ENCODE assay signal across 9 cellular contexts in the genomic region with DNA sequence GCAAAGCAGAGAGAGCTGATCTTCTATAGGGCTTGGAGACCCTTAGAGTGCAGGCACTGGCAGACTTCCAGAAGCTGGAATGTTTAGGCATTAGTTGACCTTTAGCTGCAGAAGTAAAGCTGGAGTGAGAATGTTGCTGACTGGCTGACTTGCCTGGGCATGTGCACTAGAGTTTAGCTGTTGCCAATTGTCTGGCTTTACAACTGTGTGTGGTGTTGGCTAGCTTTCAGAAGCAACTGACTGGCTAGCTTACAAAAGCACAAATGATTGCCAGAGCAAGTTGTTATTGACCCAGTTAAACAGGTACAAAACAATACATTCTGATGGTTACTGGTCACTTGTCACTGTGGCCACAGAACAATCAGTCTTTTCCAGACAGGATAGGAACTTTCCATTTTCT. TPM values are rescaled to one million over a fixed set of nuclear protein-coding genes. Genes with fewer than 3 reads are reported as not detected.
DNase-seq lines count a peak whose midpoint lies in the region; ATAC-seq and TF ChIP-seq lines count a peak whose summit lies in the region.
"Had no signal": no experiment of that assay in that cellular context is flagged by ENCODE, and none has a peak within 500 bp of the region (broad histone marks: within the 10 kb centered on the region; RNA-seq: fewer than 3 reads in every experiment).

No MANE protein-coding gene starts in this region.

- no peaks in the 10 kb centered on the region for H3K9me3 Mint-ChIP-seq in stimulated activated effector memory CD8-positive, alpha-beta T cell treated with anti-CD3 and anti-CD28 coated beads, Interleukin-12 subunit alpha, Interleukin-12 subunit beta, amount 100 ng/mL, for 72 hours
- H3K9me3 Mint-ChIP-seq in activated CD4-positive, alpha-beta T cell treated with anti-CD3 and anti-CD28 coated beads for 36 hours (ENCODE audit: low read depth): no peaks in the 10 kb centered on the region
- peaks cover 0 to 3% (median 0%) of the 10 kb centered on the region in 8 donors for H3K9me3 Mint-ChIP-seq in CD4-positive, alpha-beta memory T cell

- H3K79me2 ChIP-seq in smooth muscle cell (ENCODE audit: low read depth): no peaks in the 10 kb centered on the region

- H4K20me1 ChIP-seq in smooth muscle cell (ENCODE audit: low read depth): no peaks in the 10 kb centered on the region

- H2AFZ ChIP-seq in smooth muscle cell (ENCODE audit: low read depth): peak overlapping the region; percentile 80

- no peaks in the 10 kb centered on the region for H3K36me3 Mint-ChIP-seq in stimulated activated effector memory CD8-positive, alpha-beta T cell treated with anti-CD3 and anti-CD28 coated beads, Interleukin-12 subunit alpha, Interleukin-12 subunit beta, amount 100 ng/mL, for 72 hours
- no peaks in the 10 kb centered on the region for H3K36me3 Mint-ChIP-seq in activated CD4-positive, alpha-beta T cell treated with anti-CD3 and anti-CD28 coated beads for 36 hours (ENCODE audit: low read depth)
- no peaks in the 10 kb centered on the region for H3K36me3 Mint-ChIP-seq in CD4-positive, alpha-beta memory T cell

- CTCF ChIA-PET in activated CD4-positive, alpha-beta T cell treated with anti-CD3 and anti-CD28 coated beads for 36 hours (lab: Charles Lee): no interaction called here
- CTCF ChIA-PET in CD4-positive, alpha-beta memory T cell (lab: Charles Lee; ENCODE audit: partially characterized antibody): no interaction called here

- H3K4me3 Mint-ChIP-seq in stimulated activated effector memory CD8-positive, alpha-beta T cell treated with anti-CD3 and anti-CD28 coated beads, Interleukin-12 subunit alpha, Interleukin-12 subunit beta, amount 100 ng/mL, for 72 hours: no peak overlapping the region
- H3K4me3 Mint-ChIP-seq in activated CD4-positive, alpha-beta T cell treated with anti-CD3 and anti-CD28 coated beads for 36 hours: no peak overlapping the region
- H3K4me3 Mint-ChIP-seq in CD4-positive, alpha-beta memory T cell: no peak overlapping the region
- H3K4me3 Mint-ChIP-seq: neural crest cell had no signal

- H3K27ac ChIP-seq in brain microvascular endothelial cell: no peak overlapping the region
- peak overlapping the region; percentile 49 for H3K27ac ChIP-seq in smooth muscle cell (ENCODE audit: low read depth)
- H3K27ac ChIP-seq in CD4-positive, alpha-beta memory T cell (ENCODE audit: low read depth, low read length): no peak overlapping the region

- no peak for ATAC-seq in stimulated activated effector memory CD8-positive, alpha-beta T cell treated with anti-CD3 and anti-CD28 coated beads, Interleukin-12 subunit alpha, Interleukin-12 subunit beta, amount 100 ng/mL, for 72 hours
- ATAC-seq in activated CD4-positive, alpha-beta T cell treated with anti-CD3 and anti-CD28 coated beads for 36 hours: no peak

- DNase-seq in HFF-Myc (ENCODE audit: extremely low read depth, low read depth): peak; percentile 74
- DNase-seq in brain microvascular endothelial cell: peak; percentile 31
- DNase-seq in iris pigment epithelial cell (ENCODE audit: low read depth): peak; percentile 46
- no peak for DNase-seq in smooth muscle cell (lab: John Stamatoyannopoulos, UW; ENCODE audit: unreplicated experiment)
- no peak for DNase-seq in stimulated activated effector memory CD8-positive, alpha-beta T cell treated with anti-CD3 and anti-CD28 coated beads, Interleukin-12 subunit alpha, Interleukin-12 subunit beta, amount 100 ng/mL, for 72 hours (ENCODE audit: low spot score in 2 of 2)
- no peak for DNase-seq in activated CD4-positive, alpha-beta T cell treated with anti-CD3 and anti-CD28 coated beads for 36 hours
- no peak for DNase-seq in CD4-positive, alpha-beta memory T cell
- no peak for DNase-seq in retina

- POLR2A ChIA-PET in activated CD4-positive, alpha-beta T cell treated with anti-CD3 and anti-CD28 coated beads for 36 hours (lab: Charles Lee): interaction anchor here (0.6 kb wide), 1 partner anchor 26 kb away, joined by 3 read pairs; no protein-coding TSS in a partner anchor
- POLR2A ChIA-PET in CD4-positive, alpha-beta memory T cell (lab: Charles Lee; ENCODE audit: partially characterized antibody): no interaction called here

- no peak overlapping the region for H3K27ac Mint-ChIP-seq in stimulated activated effector memory CD8-positive, alpha-beta T cell treated with anti-CD3 and anti-CD28 coated beads, Interleukin-12 subunit alpha, Interleukin-12 subunit beta, amount 100 ng/mL, for 72 hours
- no peak overlapping the region for H3K27ac Mint-ChIP-seq in activated CD4-positive, alpha-beta T cell treated with anti-CD3 and anti-CD28 coated beads for 36 hours
- no peak overlapping the region for H3K27ac Mint-ChIP-seq in CD4-positive, alpha-beta memory T cell

- no peak overlapping the region for H3K4me3 ChIP-seq in HFF-Myc (replicated peaks; ENCODE audit: low read depth, low read length)
- H3K4me3 ChIP-seq in brain microvascular endothelial cell (ENCODE audit: low read depth, low read length): no peak overlapping the region
- H3K4me3 ChIP-seq in smooth muscle cell: no peak overlapping the region
- H3K4me3 ChIP-seq in CD4-positive, alpha-beta memory T cell (ENCODE audit: low read length in 2 of 2): no peak overlapping the region

- no peaks in the 10 kb centered on the region for H3K27me3 Mint-ChIP-seq in activated CD4-positive, alpha-beta T cell treated with anti-CD3 and anti-CD28 coated beads for 36 hours
- H3K27me3 Mint-ChIP-seq in CD4-positive, alpha-beta memory T cell: no peaks in the 10 kb centered on the region

- in situ Hi-C loops in brain microvascular endothelial cell (cut with HindIII; ENCODE audit: low pct_ligation_motif_present, low sequenced_read_pairs): no loop called here

- H3K4me1 Mint-ChIP-seq in stimulated activated effector memory CD8-positive, alpha-beta T cell treated with anti-CD3 and anti-CD28 coated beads, Interleukin-12 subunit alpha, Interleukin-12 subunit beta, amount 100 ng/mL, for 72 hours: no peaks in the 10 kb centered on the region
- no peaks in the 10 kb centered on the region for H3K4me1 Mint-ChIP-seq in activated CD4-positive, alpha-beta T cell treated with anti-CD3 and anti-CD28 coated beads for 36 hours
- H3K4me1 Mint-ChIP-seq in CD4-positive, alpha-beta memory T cell: no peaks in the 10 kb centered on the region

- H3F3A ChIP-seq in smooth muscle cell (ENCODE audit: low read depth): peaks cover 6% of the 10 kb centered on the region

- no peaks in the 10 kb centered on the region for H3K27me3 ChIP-seq in brain microvascular endothelial cell (replicated peaks)
- H3K27me3 ChIP-seq in smooth muscle cell (ENCODE audit: low read depth): no peaks in the 10 kb centered on the region
- no peaks in the 10 kb centered on the region for H3K27me3 ChIP-seq in CD4-positive, alpha-beta memory T cell (ENCODE audit: insufficient read depth, low read length)

- H3K9ac ChIP-seq in smooth muscle cell (ENCODE audit: low read depth): no peak overlapping the region

- H3K4me2 ChIP-seq in smooth muscle cell: peak overlapping the region; percentile 31

- intact Hi-C loops in activated CD4-positive, alpha-beta T cell treated with anti-CD3 and anti-CD28 coated beads for 36 hours (cut with DNase I, micrococcal nuclease): no loop called here
- intact Hi-C loops in CD4-positive, alpha-beta memory T cell (cut with micrococcal nuclease): no loop called here

- no peaks in the 10 kb centered on the region for H3K9me3 ChIP-seq in smooth muscle cell (replicated peaks; ENCODE audit: low read depth)
- no peaks in the 10 kb centered on the region for H3K9me3 ChIP-seq in CD4-positive, alpha-beta memory T cell (ENCODE audit: control insufficient read depth in 1 of 2, low read length in 2 of 2)

- H3K36me3 ChIP-seq in brain microvascular endothelial cell (replicated peaks) (no peaks in the 10 kb centered on the region), smooth muscle cell (ENCODE audit: low read depth) (no peaks in the 10 kb centered on the region)
- H3K36me3 ChIP-seq in CD4-positive, alpha-beta memory T cell (ENCODE audit: insufficient read depth, low read length): no peaks in the 10 kb centered on the region

- peaks cover 7% of the 10 kb centered on the region for H3K4me1 ChIP-seq in smooth muscle cell (ENCODE audit: low read depth)
- no peaks in the 10 kb centered on the region for H3K4me1 ChIP-seq in CD4-positive, alpha-beta memory T cell (ENCODE audit: insufficient read depth, low read length)

- no peak for TF ChIP-seq CTCF in HFF-Myc (IDR thresholded peaks at IDR 0.05; ENCODE audit: low read depth, low read length, missing control alignments)
- TF ChIP-seq CTCF in brain microvascular endothelial cell (IDR thresholded peaks at IDR 0.05; ENCODE audit: low read depth, low read length, missing control alignments): no peak
- no peak for TF ChIP-seq CTCF in smooth muscle cell (IDR thresholded peaks at IDR 0.05; ENCODE audit: borderline replicate concordance, insufficient read depth, poor library complexity, severe bottlenecking)

RNA-seq across cellular contexts. Expression of a gene that starts 25.1 kb away (rescaled TPM):
- total RNA-seq in smooth muscle cell: 0.76 TPM in 1 of 2 replicates, not detected in the other
- polyA plus RNA-seq in smooth muscle cell: not detected in 2 replicates
- under 1 TPM in 1 of 2 experiments, not detected in 1; 0.35 TPM for total RNA-seq in activated CD4-positive, alpha-beta T cell treated with anti-CD3 and anti-CD28 coated beads for 36 hours
- not detected for total RNA-seq in CD4-positive, alpha-beta memory T cell
- polyA plus RNA-seq in CD4-positive, alpha-beta memory T cell: not detected

Comparison
In these comparisons a context has a peak if more than half of its experiments do, and no peak if none do; other contexts are left out.
1. DNase-seq: peak in HFF-Myc (single experiment), brain microvascular endothelial cell (single experiment) and iris pigment epithelial cell (single experiment); none in smooth muscle cell (single experiment), stimulated activated effector memory CD8-positive, alpha-beta T cell treated with anti-CD3 and anti-CD28 coated beads, Interleukin-12 subunit alpha, Interleukin-12 subunit beta, amount 100 ng/mL, for 72 hours (0 of 2), activated CD4-positive, alpha-beta T cell treated with anti-CD3 and anti-CD28 coated beads for 36 hours (single experiment), CD4-positive, alpha-beta memory T cell (0 of 5) and retina (single experiment).